Comparison of ENCODE assay signal across 1 cellular context in the genomic region with DNA sequence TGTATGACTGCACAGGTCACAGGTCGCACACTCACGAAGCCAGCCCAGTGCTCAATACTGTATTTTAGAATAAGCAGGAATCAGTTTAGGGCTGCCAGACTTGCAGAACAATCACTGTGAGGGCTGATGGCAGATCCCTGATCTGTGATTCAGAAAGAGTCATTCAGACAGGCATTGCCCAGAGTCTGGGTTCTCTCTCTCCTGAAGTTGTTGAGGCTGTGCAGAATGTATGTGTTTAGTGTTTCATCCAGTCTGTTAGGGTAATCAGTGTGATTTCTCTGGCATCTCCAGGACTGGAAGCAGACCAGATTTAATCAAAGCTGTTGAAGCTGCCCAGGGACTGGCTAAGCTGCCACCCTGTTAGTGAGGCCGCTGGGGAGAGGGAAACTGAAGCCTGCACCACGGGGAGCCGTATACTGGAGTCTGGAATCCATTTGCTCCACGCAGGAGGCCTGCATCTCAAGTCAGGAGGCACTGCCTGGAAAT.
TF ChIP-seq lines count a peak whose summit lies in the region.

No MANE protein-coding gene starts in this region.

TF ChIP-seq in neural cell, 6 proteins besides CTCF, POLR2A, EP300 and RAD21 (continued from another document):
- TF ChIP-seq, protein P1, sequence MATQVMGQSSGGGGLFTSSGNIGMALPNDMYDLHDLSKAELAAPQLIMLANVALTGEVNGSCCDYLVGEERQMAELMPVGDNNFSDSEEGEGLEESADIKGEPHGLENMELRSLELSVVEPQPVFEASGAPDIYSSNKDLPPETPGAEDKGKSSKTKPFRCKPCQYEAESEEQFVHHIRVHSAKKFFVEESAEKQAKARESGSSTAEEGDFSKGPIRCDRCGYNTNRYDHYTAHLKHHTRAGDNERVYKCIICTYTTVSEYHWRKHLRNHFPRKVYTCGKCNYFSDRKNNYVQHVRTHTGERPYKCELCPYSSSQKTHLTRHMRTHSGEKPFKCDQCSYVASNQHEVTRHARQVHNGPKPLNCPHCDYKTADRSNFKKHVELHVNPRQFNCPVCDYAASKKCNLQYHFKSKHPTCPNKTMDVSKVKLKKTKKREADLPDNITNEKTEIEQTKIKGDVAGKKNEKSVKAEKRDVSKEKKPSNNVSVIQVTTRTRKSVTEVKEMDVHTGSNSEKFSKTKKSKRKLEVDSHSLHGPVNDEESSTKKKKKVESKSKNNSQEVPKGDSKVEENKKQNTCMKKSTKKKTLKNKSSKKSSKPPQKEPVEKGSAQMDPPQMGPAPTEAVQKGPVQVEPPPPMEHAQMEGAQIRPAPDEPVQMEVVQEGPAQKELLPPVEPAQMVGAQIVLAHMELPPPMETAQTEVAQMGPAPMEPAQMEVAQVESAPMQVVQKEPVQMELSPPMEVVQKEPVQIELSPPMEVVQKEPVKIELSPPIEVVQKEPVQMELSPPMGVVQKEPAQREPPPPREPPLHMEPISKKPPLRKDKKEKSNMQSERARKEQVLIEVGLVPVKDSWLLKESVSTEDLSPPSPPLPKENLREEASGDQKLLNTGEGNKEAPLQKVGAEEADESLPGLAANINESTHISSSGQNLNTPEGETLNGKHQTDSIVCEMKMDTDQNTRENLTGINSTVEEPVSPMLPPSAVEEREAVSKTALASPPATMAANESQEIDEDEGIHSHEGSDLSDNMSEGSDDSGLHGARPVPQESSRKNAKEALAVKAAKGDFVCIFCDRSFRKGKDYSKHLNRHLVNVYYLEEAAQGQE (IDR thresholded peaks at IDR 0.05; ENCODE audit: borderline replicate concordance), result no peak
- no peak for TF ChIP-seq POLR2AphosphoS5 (IDR thresholded peaks at IDR 0.05)
- TF ChIP-seq TAF1 (IDR thresholded peaks at IDR 0.05; ENCODE audit: low read depth), result no peak
- no peak for TF ChIP-seq MXI1 (conservative IDR thresholded peaks at IDR 0.05; ENCODE audit: poor library complexity, severe bottlenecking)
- TF ChIP-seq SMC3 (conservative IDR thresholded peaks at IDR 0.05; ENCODE audit: poor library complexity), result no peak
